In the genomic region with DNA sequence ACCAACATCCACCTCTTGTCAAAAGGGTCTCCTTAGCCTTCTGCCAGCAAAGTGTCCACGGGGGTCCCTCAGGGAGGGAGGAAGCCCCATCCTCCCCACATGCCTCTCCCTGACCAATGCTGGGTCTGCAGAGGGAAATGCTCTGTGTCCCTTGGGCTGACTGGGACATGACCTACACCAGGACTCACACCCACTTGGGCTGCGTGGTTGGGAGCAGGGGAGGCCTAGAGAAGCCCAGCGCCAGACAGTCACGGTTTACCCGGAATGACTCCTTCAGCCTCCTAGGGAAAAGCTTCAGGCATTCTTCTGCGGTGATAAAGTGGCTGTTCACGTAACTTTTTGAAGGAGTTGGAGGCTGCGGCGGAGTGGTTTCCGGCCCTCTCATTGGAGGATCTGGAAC, we compare ENCODE assay signal across 34 cellular contexts.
"Had no signal": no experiment of that assay in that cellular context is flagged by ENCODE, and none has a peak within 500 bp of the region (broad histone marks: within the 10 kb centered on the region; RNA-seq: fewer than 3 reads in every experiment).

No MANE protein-coding gene starts in this region.

- H3K4me3 ChIP-seq: MG63 had no signal

- H3K27me3 ChIP-seq: MG63 had no signal

- H3K9me3 ChIP-seq: MG63 had no signal

- H3K36me3 ChIP-seq: MG63 had no signal

- H3K27ac ChIP-seq: KMS-11 had no signal

- DNase-seq: Karpas-422, Kasumi-1, MG63, MM.1S, MV-4-11, NCI-H1048, NCI-H1092, NCI-H1092 treated with DMSO at 0.1 percent for 48 hours, NCI-H1105, NCI-H1105 treated with DMSO at 0.1 percent for 48 hours, NCI-H1417, NCI-H1417 treated with DMSO at 0.1 percent for 48 hours, NCI-H1436, NCI-H1436 treated with DMSO at 0.1 percent for 48 hours, NCI-H146, NCI-H1694, NCI-H1694 treated with DMSO at 0.1 percent for 48 hours, NCI-H187, NCI-H187 treated with DMSO at 0.1 percent for 48 hours, NCI-H1930, NCI-H2029, NCI-H2029 treated with DMSO at 0.1 percent for 48 hours, NCI-H2081, NCI-H2081 treated with DMSO at 0.1 percent for 48 hours, NCI-H2107, NCI-H2171, NCI-H2171 treated with DMSO at 0.1 percent for 48 hours, NCI-H2227 treated with DMSO at 0.1 percent for 48 hours, NCI-H226, NCI-H345, NCI-H446, NCI-H446 treated with DMSO at 0.1 percent for 48 hours, NCI-H510A had no signal
